ENCODE assay signal across 15 cellular contexts in the genomic region with DNA sequence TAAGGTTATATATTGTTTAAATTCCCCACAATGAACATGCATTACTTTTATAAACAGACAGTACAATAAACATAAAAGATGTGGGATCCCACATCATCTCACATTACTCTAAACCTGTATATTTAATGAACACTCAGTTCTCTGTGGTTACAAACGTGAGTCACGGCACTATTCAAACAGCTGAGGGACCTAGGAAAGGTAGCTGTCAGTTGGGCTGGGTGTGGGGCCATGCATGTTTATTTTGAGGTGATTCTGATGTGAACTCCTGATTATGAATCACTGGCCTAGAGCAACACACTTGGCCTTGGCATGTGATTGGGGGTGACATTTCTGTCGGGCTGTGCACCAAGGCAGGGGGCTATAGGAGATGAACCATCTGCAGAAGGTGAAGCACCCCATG.
DNase-seq lines count a peak whose midpoint lies in the region; ATAC-seq and TF ChIP-seq lines count a peak whose summit lies in the region.
"Had no signal": no experiment of that assay in that cellular context is flagged by ENCODE, and none has a peak within 500 bp of the region (broad histone marks: within the 10 kb centered on the region; RNA-seq: fewer than 3 reads in every experiment).

No MANE protein-coding gene starts in this region.

- POLR2A ChIA-PET in activated CD4-positive, alpha-beta memory T cell treated with anti-CD3 and anti-CD28 coated beads for 36 hours (lab: Charles Lee), result no interaction called here

- intact Hi-C loops in activated CD4-positive, alpha-beta memory T cell treated with anti-CD3 and anti-CD28 coated beads for 36 hours (cut with micrococcal nuclease), result no loop called here
- intact Hi-C loops in dorsolateral prefrontal cortex (cut with DNase I), result no loop called here

- no peak overlapping the region for H3K4me3 Mint-ChIP-seq in activated CD4-positive, alpha-beta memory T cell treated with anti-CD3 and anti-CD28 coated beads for 36 hours
- H3K4me3 Mint-ChIP-seq: activated naive CD8-positive, alpha-beta T cell; GM23338; type B pancreatic cell had no signal

- CTCF ChIA-PET in activated CD4-positive, alpha-beta memory T cell treated with anti-CD3 and anti-CD28 coated beads for 36 hours (lab: Charles Lee), result interaction anchor here (0.7 to 2.7 kb wide), 2 partner anchors 9 kb away, joined by 3 to 7 read pairs; no protein-coding TSS in a partner anchor

- H3K36me3 Mint-ChIP-seq in activated CD4-positive, alpha-beta memory T cell treated with anti-CD3 and anti-CD28 coated beads for 36 hours, result no peaks in the 10 kb centered on the region
- H3K36me3 Mint-ChIP-seq: activated naive CD8-positive, alpha-beta T cell had no signal

- H3K27me3 ChIP-seq in dorsolateral prefrontal cortex, result peaks cover 0 to 2% (median 0%) of the 10 kb centered on the region in 45 donors
- H3K27me3 ChIP-seq: BLaER1, sigmoid colon had no signal

- peak; percentile 95 for DNase-seq in A172 (ENCODE audit: low spot score)
- peak; percentile 98 for DNase-seq in H4 (ENCODE audit: low spot score)
- peak; percentile 91 for DNase-seq in RPMI7951 (ENCODE audit: low read depth)
- peak; percentile 71 for DNase-seq in fibroblast of villous mesenchyme (ENCODE audit: low read depth)
- no peak for DNase-seq in NCI-H187 (lab: John Stamatoyannopoulos, UW)
- DNase-seq in activated CD4-positive, alpha-beta memory T cell treated with anti-CD3 and anti-CD28 coated beads for 36 hours, result no peak
- DNase-seq in dorsolateral prefrontal cortex, result no peak
- DNase-seq: activated CD4-positive, alpha-beta T cell treated with anti-CD3 and anti-CD28 coated beads for 4 hours; Karpas-422; sigmoid colon had no signal

- TF ChIP-seq CTCF in fibroblast of villous mesenchyme (IDR thresholded peaks at IDR 0.05; ENCODE audit: insufficient read depth, low read depth, low read length), result no peak
- TF ChIP-seq CTCF in dorsolateral prefrontal cortex (IDR thresholded peaks at IDR 0.05 in 54 of 56, conservative IDR thresholded peaks at IDR 0.05 in 2 of 56; ENCODE audit: low read depth in 1 of 56, partially characterized antibody in 56 of 56), result no peak

- H3K27ac ChIP-seq in dorsolateral prefrontal cortex, result no peak overlapping the region
- H3K27ac ChIP-seq: BLaER1, sigmoid colon had no signal

- ATAC-seq in HG03095 (IDR thresholded peaks at IDR 0.05; ENCODE audit: unreplicated experiment), result no peak
- ATAC-seq: GM23338 had no signal

- H3K9me3 Mint-ChIP-seq in activated CD4-positive, alpha-beta memory T cell treated with anti-CD3 and anti-CD28 coated beads for 36 hours, result no peaks in the 10 kb centered on the region
- H3K9me3 Mint-ChIP-seq: GM23338, type B pancreatic cell had no signal

- H3K4me3 ChIP-seq in fibroblast of villous mesenchyme (ENCODE audit: low read depth, low read length) (no peak overlapping the region), dorsolateral prefrontal cortex (no peak overlapping the region)
- H3K4me3 ChIP-seq: BLaER1, GM23338, sigmoid colon had no signal

- H3K4me1 Mint-ChIP-seq in activated CD4-positive, alpha-beta memory T cell treated with anti-CD3 and anti-CD28 coated beads for 36 hours (ENCODE audit: low read depth), result no peaks in the 10 kb centered on the region
- H3K4me1 Mint-ChIP-seq: GM23338 had no signal

- H3K27ac Mint-ChIP-seq in activated CD4-positive, alpha-beta memory T cell treated with anti-CD3 and anti-CD28 coated beads for 36 hours, result no peak overlapping the region
- H3K27ac Mint-ChIP-seq: activated naive CD8-positive, alpha-beta T cell; GM23338; type B pancreatic cell had no signal

- H3K27me3 Mint-ChIP-seq in activated CD4-positive, alpha-beta memory T cell treated with anti-CD3 and anti-CD28 coated beads for 36 hours, result peaks cover 10% of the 10 kb centered on the region
- H3K27me3 Mint-ChIP-seq: activated naive CD8-positive, alpha-beta T cell had no signal

Comparison
In these comparisons a context has a peak if more than half of its experiments do, and no peak if none do; other contexts are left out.
1. DNase-seq: peak in A172 (single experiment), H4 (single experiment), RPMI7951 (single experiment) and fibroblast of villous mesenchyme (single experiment); none in NCI-H187 (0 of 2), activated CD4-positive, alpha-beta memory T cell treated with anti-CD3 and anti-CD28 coated beads for 36 hours (single experiment) and dorsolateral prefrontal cortex (0 of 10).